8 cellular contexts compared by ENCODE assay signal in the genomic region with DNA sequence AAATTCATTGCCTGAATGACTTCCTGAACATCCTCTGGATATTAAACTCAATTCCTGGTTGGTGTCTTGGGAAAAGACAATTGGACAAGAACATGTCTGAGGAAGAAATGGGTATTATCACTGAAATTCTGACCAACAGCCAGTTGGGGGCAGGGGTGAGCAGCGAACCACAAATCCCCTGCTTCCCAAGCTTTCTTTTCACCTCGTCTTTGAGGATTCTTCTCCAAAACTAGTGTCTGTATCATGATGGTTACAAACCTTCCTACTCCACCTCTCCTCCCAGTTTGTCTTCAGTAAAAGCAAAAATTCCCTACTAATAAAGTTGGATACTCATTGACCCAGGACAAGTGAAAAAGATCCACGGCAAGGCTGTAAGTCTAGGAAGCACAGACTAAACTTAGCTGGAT. TPM values are rescaled to one million over a fixed set of nuclear protein-coding genes. Genes with fewer than 3 reads are reported as not detected.
DNase-seq lines count a peak whose midpoint lies in the region; TF ChIP-seq lines count a peak whose summit lies in the region.

No MANE protein-coding gene starts in this region.

- peak; percentile 84 for TF ChIP-seq RAD21 in liver (IDR thresholded peaks at IDR 0.05)

- no peak overlapping the region for H3K9ac ChIP-seq in mammary epithelial cell (ENCODE audit: insufficient read depth, low read length)
- no peak overlapping the region for H3K9ac ChIP-seq in liver (ENCODE audit: low read depth in 1 of 2, low read length in 2 of 2)

- no peaks in the 10 kb centered on the region for H3K27me3 Mint-ChIP-seq in activated CD4-positive, alpha-beta T cell treated with anti-CD3 and anti-CD28 coated beads, Interleukin-2, amount 10 ng/mL, durations not matched to agents 7 days and 5 days

- no TSS peak for BruUV-seq in mammary epithelial cell (replicated peaks; lab: Mats Ljungman, UMichigan)

- no peak overlapping the region for H3K4me2 ChIP-seq in mammary epithelial cell (ENCODE audit: insufficient read depth, low read depth, low read length)

- peak; percentile 28 for DNase-seq in activated CD4-positive, alpha-beta T cell treated with anti-CD3 and anti-CD28 coated beads for 48 hours
- DNase-seq in activated CD4-positive, alpha-beta T cell treated with anti-CD3 and anti-CD28 coated beads, Interleukin-2, amount 10 ng/mL, durations not matched to agents 7 days and 5 days, result no peak
- DNase-seq in NCI-H1105 treated with DMSO at 0.1 percent for 48 hours (lab: John Stamatoyannopoulos, UW), result peak; percentile 38
- no peak for DNase-seq in mammary epithelial cell
- no peak for DNase-seq in effector CD4-positive, alpha-beta T cell
- no peak for DNase-seq in NCI-H526 treated with DMSO at 0.1 percent for 48 hours (lab: John Stamatoyannopoulos, UW)
- no peak for DNase-seq in NCI-H1436 treated with DMSO at 0.1 percent for 48 hours (lab: John Stamatoyannopoulos, UW)

- WGBS in mammary epithelial cell (ENCODE audit: low coverage, missing lambda C conversion rate), result 32% methylated on average over 3 of the region's 3 CpGs
- WGBS in liver, result 38% methylated on average over 3 of the region's 3 CpGs

- peaks cover 15% of the 10 kb centered on the region for H3K4me1 Mint-ChIP-seq in activated CD4-positive, alpha-beta T cell treated with anti-CD3 and anti-CD28 coated beads, Interleukin-2, amount 10 ng/mL, durations not matched to agents 7 days and 5 days

- no peak overlapping the region for H3K4me3 Mint-ChIP-seq in activated CD4-positive, alpha-beta T cell treated with anti-CD3 and anti-CD28 coated beads, Interleukin-2, amount 10 ng/mL, durations not matched to agents 7 days and 5 days

- H3K4me3 ChIP-seq in mammary epithelial cell (replicated peaks in 1 of 3; ENCODE audit: insufficient read depth in 1 of 3, low read depth in 2 of 3, low read length in 3 of 3) (no peak overlapping the region), liver (ENCODE audit: low read depth in 1 of 3, low read length in 3 of 3) (no peak overlapping the region)

- H3K79me2 ChIP-seq in mammary epithelial cell (ENCODE audit: insufficient read depth, low read length), result no peaks in the 10 kb centered on the region

- no peaks in the 10 kb centered on the region for H4K20me1 ChIP-seq in mammary epithelial cell (ENCODE audit: insufficient read depth, low read length)

- H3K9me3 ChIP-seq in mammary epithelial cell (replicated peaks; ENCODE audit: insufficient read depth, low read length) (no peaks in the 10 kb centered on the region), liver (ENCODE audit: control insufficient read depth in 4 of 4, low read length in 3 of 4) (no peaks in the 10 kb centered on the region)

- H3K9me3 Mint-ChIP-seq in activated CD4-positive, alpha-beta T cell treated with anti-CD3 and anti-CD28 coated beads, Interleukin-2, amount 10 ng/mL, durations not matched to agents 7 days and 5 days, result no peaks in the 10 kb centered on the region

- H3K27ac ChIP-seq in mammary epithelial cell (ENCODE audit: insufficient read depth, low read depth, low read length), result no peak overlapping the region
- H3K27ac ChIP-seq in liver (ENCODE audit: low read depth in 1 of 2, low read length in 2 of 2), result no peak overlapping the region

- POLR2A ChIA-PET in activated CD4-positive, alpha-beta T cell treated with anti-CD3 and anti-CD28 coated beads, Interleukin-2, amount 10 ng/mL, durations not matched to agents 7 days and 5 days (lab: Charles Lee), result no interaction called here

- no peak overlapping the region for H3K27ac Mint-ChIP-seq in activated CD4-positive, alpha-beta T cell treated with anti-CD3 and anti-CD28 coated beads, Interleukin-2, amount 10 ng/mL, durations not matched to agents 7 days and 5 days

- intact Hi-C loops in mammary epithelial cell (cut with micrococcal nuclease), result loop anchor here (1.0 kb wide), 1 partner anchor 238 kb away; no protein-coding TSS in a partner anchor

- H3K36me3 Mint-ChIP-seq in activated CD4-positive, alpha-beta T cell treated with anti-CD3 and anti-CD28 coated beads, Interleukin-2, amount 10 ng/mL, durations not matched to agents 7 days and 5 days (ENCODE audit: low read depth), result no peaks in the 10 kb centered on the region

- peak overlapping the region; percentile 5 for H2AFZ ChIP-seq in mammary epithelial cell (ENCODE audit: low read depth, low read length)

- peak; percentile 74 to 76 for TF ChIP-seq CTCF in mammary epithelial cell (conservative IDR thresholded peaks at IDR 0.05 in 1 of 2, IDR thresholded peaks at IDR 0.05 in 1 of 2; ENCODE audit: extremely low read depth in 1 of 2, insufficient read depth in 1 of 2, low read depth in 1 of 2, low read length in 2 of 2)
- TF ChIP-seq CTCF in liver (IDR thresholded peaks at IDR 0.05; ENCODE audit: low read depth, low read length, missing input control), result peak; percentile 59

- H3K36me3 ChIP-seq in mammary epithelial cell (ENCODE audit: insufficient read depth, low read length), result no peaks in the 10 kb centered on the region
- H3K36me3 ChIP-seq in liver (ENCODE audit: control insufficient read depth in 4 of 4, insufficient read depth in 3 of 4, low read depth in 1 of 4, low read length in 3 of 4), result no peaks in the 10 kb centered on the region

- H3K27me3 ChIP-seq in mammary epithelial cell (ENCODE audit: insufficient read depth, low read length) (no peaks in the 10 kb centered on the region), liver (ENCODE audit: control insufficient read depth in 4 of 4, insufficient read depth in 4 of 4, low read length in 3 of 4) (no peaks in the 10 kb centered on the region)

- dilution Hi-C loops in mammary epithelial cell (cut with HindIII; ENCODE audit: low sequenced_read_pairs), result no loop called here

- H3K4me1 ChIP-seq in mammary epithelial cell (ENCODE audit: insufficient read depth, low read length) (peaks cover 6% of the 10 kb centered on the region), liver (ENCODE audit: control insufficient read depth in 4 of 4, insufficient read depth in 4 of 4, low read length in 3 of 4) (peaks cover 2 to 26% (median 11%) of the 10 kb centered on the region in 4 donors)

- in situ Hi-C loops in mammary epithelial cell (cut with MboI; ENCODE audit: low sequenced_read_pairs in 2 of 2), result loop anchor here (5.0 to 25.0 kb wide), 5 partner anchors 97 to 382 kb away; no protein-coding TSS in a partner anchor

- CTCF ChIA-PET in activated CD4-positive, alpha-beta T cell treated with anti-CD3 and anti-CD28 coated beads, Interleukin-2, amount 10 ng/mL, durations not matched to agents 7 days and 5 days (lab: Charles Lee), result interaction anchor here (1.0 to 2.7 kb wide), 9 partner anchors 9 to 374 kb away, joined by 3 to 13 read pairs (median 5); no protein-coding TSS in a partner anchor
- CTCF ChIA-PET in mammary epithelial cell (lab: Charles Lee; ENCODE audit: low non-redundant PET), result interaction anchor here (0.6 to 1.7 kb wide), 5 partner anchors 8 to 1960 kb away, joined by 3 to 11 read pairs (median 4); no protein-coding TSS in a partner anchor

TF ChIP-seq in liver, 16 proteins besides CTCF, POLR2A, EP300 and RAD21 (continues in another document):
- TF ChIP-seq TAF1 (conservative IDR thresholded peaks at IDR 0.05) (no peak), YY1 (IDR thresholded peaks at IDR 0.05) (no peak), FOXA2 (IDR thresholded peaks at IDR 0.05) (no peak), GABPA (IDR thresholded peaks at IDR 0.05 in 1 of 2, conservative IDR thresholded peaks at IDR 0.05 in 1 of 2) (no peak), EGR1 (IDR thresholded peaks at IDR 0.05; ENCODE audit: low read depth in 2 of 2) (no peak), HNF4G (IDR thresholded peaks at IDR 0.05) (no peak)
- TF ChIP-seq, protein P1, sequence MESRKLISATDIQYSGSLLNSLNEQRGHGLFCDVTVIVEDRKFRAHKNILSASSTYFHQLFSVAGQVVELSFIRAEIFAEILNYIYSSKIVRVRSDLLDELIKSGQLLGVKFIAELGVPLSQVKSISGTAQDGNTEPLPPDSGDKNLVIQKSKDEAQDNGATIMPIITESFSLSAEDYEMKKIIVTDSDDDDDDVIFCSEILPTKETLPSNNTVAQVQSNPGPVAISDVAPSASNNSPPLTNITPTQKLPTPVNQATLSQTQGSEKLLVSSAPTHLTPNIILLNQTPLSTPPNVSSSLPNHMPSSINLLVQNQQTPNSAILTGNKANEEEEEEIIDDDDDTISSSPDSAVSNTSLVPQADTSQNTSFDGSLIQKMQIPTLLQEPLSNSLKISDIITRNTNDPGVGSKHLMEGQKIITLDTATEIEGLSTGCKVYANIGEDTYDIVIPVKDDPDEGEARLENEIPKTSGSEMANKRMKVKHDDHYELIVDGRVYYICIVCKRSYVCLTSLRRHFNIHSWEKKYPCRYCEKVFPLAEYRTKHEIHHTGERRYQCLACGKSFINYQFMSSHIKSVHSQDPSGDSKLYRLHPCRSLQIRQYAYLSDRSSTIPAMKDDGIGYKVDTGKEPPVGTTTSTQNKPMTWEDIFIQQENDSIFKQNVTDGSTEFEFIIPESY (IDR thresholded peaks at IDR 0.05), result no peak
- TF ChIP-seq, protein P2, sequence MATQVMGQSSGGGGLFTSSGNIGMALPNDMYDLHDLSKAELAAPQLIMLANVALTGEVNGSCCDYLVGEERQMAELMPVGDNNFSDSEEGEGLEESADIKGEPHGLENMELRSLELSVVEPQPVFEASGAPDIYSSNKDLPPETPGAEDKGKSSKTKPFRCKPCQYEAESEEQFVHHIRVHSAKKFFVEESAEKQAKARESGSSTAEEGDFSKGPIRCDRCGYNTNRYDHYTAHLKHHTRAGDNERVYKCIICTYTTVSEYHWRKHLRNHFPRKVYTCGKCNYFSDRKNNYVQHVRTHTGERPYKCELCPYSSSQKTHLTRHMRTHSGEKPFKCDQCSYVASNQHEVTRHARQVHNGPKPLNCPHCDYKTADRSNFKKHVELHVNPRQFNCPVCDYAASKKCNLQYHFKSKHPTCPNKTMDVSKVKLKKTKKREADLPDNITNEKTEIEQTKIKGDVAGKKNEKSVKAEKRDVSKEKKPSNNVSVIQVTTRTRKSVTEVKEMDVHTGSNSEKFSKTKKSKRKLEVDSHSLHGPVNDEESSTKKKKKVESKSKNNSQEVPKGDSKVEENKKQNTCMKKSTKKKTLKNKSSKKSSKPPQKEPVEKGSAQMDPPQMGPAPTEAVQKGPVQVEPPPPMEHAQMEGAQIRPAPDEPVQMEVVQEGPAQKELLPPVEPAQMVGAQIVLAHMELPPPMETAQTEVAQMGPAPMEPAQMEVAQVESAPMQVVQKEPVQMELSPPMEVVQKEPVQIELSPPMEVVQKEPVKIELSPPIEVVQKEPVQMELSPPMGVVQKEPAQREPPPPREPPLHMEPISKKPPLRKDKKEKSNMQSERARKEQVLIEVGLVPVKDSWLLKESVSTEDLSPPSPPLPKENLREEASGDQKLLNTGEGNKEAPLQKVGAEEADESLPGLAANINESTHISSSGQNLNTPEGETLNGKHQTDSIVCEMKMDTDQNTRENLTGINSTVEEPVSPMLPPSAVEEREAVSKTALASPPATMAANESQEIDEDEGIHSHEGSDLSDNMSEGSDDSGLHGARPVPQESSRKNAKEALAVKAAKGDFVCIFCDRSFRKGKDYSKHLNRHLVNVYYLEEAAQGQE (IDR thresholded peaks at IDR 0.05), result no peak

RNA-seq across cellular contexts. Expression of a gene that starts 48.3 kb away (rescaled TPM):
- total RNA-seq in activated CD4-positive, alpha-beta T cell treated with anti-CD3 and anti-CD28 coated beads, Interleukin-2, amount 10 ng/mL, durations not matched to agents 7 days and 5 days, result 100 to 1,000 TPM; 452 to 454 TPM
- total RNA-seq in mammary epithelial cell, result 100 to 1,000 TPM; 384 to 470 TPM
- 466 TPM for polyA plus RNA-seq in mammary epithelial cell
- 713 TPM for polyA minus RNA-seq in mammary epithelial cell
- 10 to 100 TPM; 60.3 to 97.4 TPM for total RNA-seq in liver
- polyA plus RNA-seq in liver, result 10 to 100 TPM; 31.1 to 71.1 TPM

Comparison
In these comparisons a context has a peak if more than half of its experiments do, and no peak if none do; other contexts are left out.
1. DNase-seq: peak in activated CD4-positive, alpha-beta T cell treated with anti-CD3 and anti-CD28 coated beads for 48 hours (single experiment) and NCI-H1105 treated with DMSO at 0.1 percent for 48 hours (single experiment); none in activated CD4-positive, alpha-beta T cell treated with anti-CD3 and anti-CD28 coated beads, Interleukin-2, amount 10 ng/mL, durations not matched to agents 7 days and 5 days (single experiment), mammary epithelial cell (single experiment), effector CD4-positive, alpha-beta T cell (single experiment), NCI-H526 treated with DMSO at 0.1 percent for 48 hours (single experiment) and NCI-H1436 treated with DMSO at 0.1 percent for 48 hours (single experiment).